ENCODE assay signal across 8 cellular contexts in genomic region chr15:76930831-76931396, GRCh38. TPM values are rescaled to one million over a fixed set of nuclear protein-coding genes. Genes with fewer than 3 reads are reported as not detected.
DNase-seq lines count a peak whose midpoint lies in the region; ATAC-seq, FAIRE-seq and TF ChIP-seq lines count a peak whose summit lies in the region.

No MANE protein-coding gene starts in this region.

- peak overlapping the region; percentile 30 to 39 for H3K27ac ChIP-seq in kidney (ENCODE audit: low read depth in 2 of 2, low read length in 2 of 2)
- peak overlapping the region; percentile 85 for H3K27ac ChIP-seq in thymus (ENCODE audit: low read depth)

- POLR2A ChIA-PET in activated CD8-positive, alpha-beta T cell treated with anti-CD3 and anti-CD28 coated beads, Interleukin-2, amount 10 ng/mL, durations not matched to agents 7 days and 5 days (lab: Charles Lee) = interaction anchor here (1.0 to 1.5 kb wide), 5 partner anchors 13 to 58 kb away, joined by 3 read pairs; no protein-coding TSS in a partner anchor

- no peaks in the 10 kb centered on the region for H3K9me3 ChIP-seq in kidney (ENCODE audit: control insufficient read depth in 1 of 2, low read length in 2 of 2)
- H3K9me3 ChIP-seq in thymus (ENCODE audit: control insufficient read depth) = no peaks in the 10 kb centered on the region

- H3K36me3 ChIP-seq in kidney (ENCODE audit: control insufficient read depth in 1 of 2, insufficient read depth in 2 of 2, low read length in 2 of 2) (peaks cover 0 to 4% of the 10 kb centered on the region in 2 donors), thymus (ENCODE audit: control insufficient read depth, insufficient read depth) (no peaks in the 10 kb centered on the region)

- DNase-seq in activated T-cell treated with anti-CD3 and anti-CD28 coated beads, Interleukin-2, amount 50 U/mL, for 24 hours = no peak
- DNase-seq in activated T-cell treated with anti-CD3 and anti-CD28 coated beads, Interleukin-2, amount 50 U/mL, for 48 hours = no peak
- DNase-seq in activated CD8-positive, alpha-beta T cell treated with anti-CD3 and anti-CD28 coated beads, Interleukin-2, amount 10 ng/mL, durations not matched to agents 7 days and 5 days = no peak
- DNase-seq in kidney = no peak
- no peak for DNase-seq in EL

- H3K4me3 ChIP-seq in kidney (ENCODE audit: low read length in 2 of 2) = peak overlapping the region; percentile 67 to 74
- H3K4me3 ChIP-seq in thymus (ENCODE audit: low read length) = peak overlapping the region; percentile 67

- H3K4me1 ChIP-seq in kidney (ENCODE audit: control insufficient read depth in 1 of 2, insufficient read depth in 1 of 2, low read depth in 1 of 2, low read length in 2 of 2) = peaks cover 5 to 6% of the 10 kb centered on the region in 2 donors
- H3K4me1 ChIP-seq in thymus (ENCODE audit: control insufficient read depth, insufficient read depth, low read length) = no peaks in the 10 kb centered on the region

- H3K36me3 Mint-ChIP-seq in activated T-cell treated with anti-CD3 and anti-CD28 coated beads, Interleukin-2, amount 50 U/mL, for 24 hours (ENCODE audit: low read depth) = peaks cover 36% of the 10 kb centered on the region
- peaks cover 22% of the 10 kb centered on the region for H3K36me3 Mint-ChIP-seq in activated CD8-positive, alpha-beta T cell treated with anti-CD3 and anti-CD28 coated beads, Interleukin-2, amount 10 ng/mL, durations not matched to agents 7 days and 5 days (ENCODE audit: low read depth)

- H3K27ac Mint-ChIP-seq in activated T-cell treated with anti-CD3 and anti-CD28 coated beads, Interleukin-2, amount 50 U/mL, for 24 hours = peak overlapping the region; percentile 90
- H3K27ac Mint-ChIP-seq in activated CD8-positive, alpha-beta T cell treated with anti-CD3 and anti-CD28 coated beads, Interleukin-2, amount 10 ng/mL, durations not matched to agents 7 days and 5 days = peak overlapping the region; percentile 82

- H3K27me3 Mint-ChIP-seq in activated T-cell treated with anti-CD3 and anti-CD28 coated beads, Interleukin-2, amount 50 U/mL, for 24 hours = no peaks in the 10 kb centered on the region
- H3K27me3 Mint-ChIP-seq in activated CD8-positive, alpha-beta T cell treated with anti-CD3 and anti-CD28 coated beads, Interleukin-2, amount 10 ng/mL, durations not matched to agents 7 days and 5 days (ENCODE audit: low read depth) = peaks cover 16% of the 10 kb centered on the region

- H3K4me1 Mint-ChIP-seq in activated T-cell treated with anti-CD3 and anti-CD28 coated beads, Interleukin-2, amount 50 U/mL, for 24 hours (ENCODE audit: low read depth) = peaks cover 39% of the 10 kb centered on the region
- peaks cover 38% of the 10 kb centered on the region for H3K4me1 Mint-ChIP-seq in activated CD8-positive, alpha-beta T cell treated with anti-CD3 and anti-CD28 coated beads, Interleukin-2, amount 10 ng/mL, durations not matched to agents 7 days and 5 days (ENCODE audit: low read depth)

- 24% methylated on average over 7 of the region's 7 CpGs for WGBS in thymus

- H3K9me3 Mint-ChIP-seq in activated T-cell treated with anti-CD3 and anti-CD28 coated beads, Interleukin-2, amount 50 U/mL, for 24 hours = no peaks in the 10 kb centered on the region
- H3K9me3 Mint-ChIP-seq in activated CD8-positive, alpha-beta T cell treated with anti-CD3 and anti-CD28 coated beads, Interleukin-2, amount 10 ng/mL, durations not matched to agents 7 days and 5 days (ENCODE audit: insufficient read depth) = no peaks in the 10 kb centered on the region

- H3K27me3 ChIP-seq in thymus (ENCODE audit: control insufficient read depth, insufficient read depth) = no peaks in the 10 kb centered on the region

- peak overlapping the region in 1 of 2 donors; percentile 47 for H3K9ac ChIP-seq in kidney (ENCODE audit: low read length in 2 of 2)

- no peak for FAIRE-seq in kidney (lab: Jason Lieb, UNC)

- intact Hi-C loops in kidney (cut with DNase I) = no loop called here

- no peak for TF ChIP-seq CTCF in kidney (IDR thresholded peaks at IDR 0.05; ENCODE audit: borderline replicate concordance, extremely low read depth, insufficient read depth)

- CTCF ChIA-PET in activated CD8-positive, alpha-beta T cell treated with anti-CD3 and anti-CD28 coated beads, Interleukin-2, amount 10 ng/mL, durations not matched to agents 7 days and 5 days (lab: Charles Lee) = interaction anchor here (0.6 to 1.8 kb wide), 5 partner anchors 11 to 612 kb away, joined by 3 to 5 read pairs (median 3); no protein-coding TSS in a partner anchor

- peak overlapping the region; percentile 85 for H3K4me3 Mint-ChIP-seq in activated T-cell treated with anti-CD3 and anti-CD28 coated beads, Interleukin-2, amount 50 U/mL, for 24 hours
- peak overlapping the region; percentile 82 for H3K4me3 Mint-ChIP-seq in activated CD8-positive, alpha-beta T cell treated with anti-CD3 and anti-CD28 coated beads, Interleukin-2, amount 10 ng/mL, durations not matched to agents 7 days and 5 days

- no peak for ATAC-seq in activated CD8-positive, alpha-beta T cell treated with anti-CD3 and anti-CD28 coated beads, Interleukin-2, amount 10 ng/mL, durations not matched to agents 7 days and 5 days
- ATAC-seq in HG03025 (IDR thresholded peaks at IDR 0.05; ENCODE audit: low FRiP score, unreplicated experiment) (no peak), GM21576 (IDR thresholded peaks at IDR 0.05; ENCODE audit: unreplicated experiment) (no peak)

RNA-seq across cellular contexts. Expression of gene RCN2, which starts 0.6 kb away (rescaled TPM):
- total RNA-seq in activated CD8-positive, alpha-beta T cell treated with anti-CD3 and anti-CD28 coated beads, Interleukin-2, amount 10 ng/mL, durations not matched to agents 7 days and 5 days = 10 to 100 TPM; 28.7 to 31.8 TPM
- total RNA-seq in kidney = 40.0 TPM
- polyA plus RNA-seq in kidney (ENCODE audit: insufficient read depth, low read depth, low replicate concordance) (44.5 TPM), thymus (51.7 TPM)

RNA-seq across cellular contexts. Expression of gene SCAPER, which starts 25.8 kb away (rescaled TPM):
- total RNA-seq in activated CD8-positive, alpha-beta T cell treated with anti-CD3 and anti-CD28 coated beads, Interleukin-2, amount 10 ng/mL, durations not matched to agents 7 days and 5 days = 10 to 100 TPM; 29.0 to 32.2 TPM
- 39.4 TPM for total RNA-seq in kidney
- polyA plus RNA-seq in kidney (ENCODE audit: insufficient read depth, low read depth, low replicate concordance) (11.6 TPM), thymus (15.9 TPM)
